Comparison of ENCODE assay signal across 19 cellular contexts in genomic region chrX:123340691-123341090, GRCh38.
DNase-seq lines count a peak whose midpoint lies in the region; ATAC-seq and TF ChIP-seq lines count a peak whose summit lies in the region.
"Had no signal": no experiment of that assay in that cellular context is flagged by ENCODE, and none has a peak within 500 bp of the region (broad histone marks: within the 10 kb centered on the region; RNA-seq: fewer than 3 reads in every experiment).

No MANE protein-coding gene starts in this region.

- WGBS in heart left ventricle, 4 donors = 25 to 28% (median 26%) methylated on average over 3 of the region's 3 CpGs

- H3K27me3 Mint-ChIP-seq in natural killer cell treated with Interleukin-12 subunit alpha and Interleukin-12 subunit beta and Interleukin-15 and Interleukin-18, amount 100 ng/mL, for 72 hours = peaks cover 0 to 3% of the 10 kb centered on the region in 2 donors
- H3K27me3 Mint-ChIP-seq: progenitor cell of endocrine pancreas had no signal

- no peak overlapping the region for H3K27ac Mint-ChIP-seq in natural killer cell treated with Interleukin-12 subunit alpha and Interleukin-12 subunit beta and Interleukin-15 and Interleukin-18, amount 100 ng/mL, for 72 hours
- H3K27ac Mint-ChIP-seq: progenitor cell of endocrine pancreas had no signal

- H3K9me3 Mint-ChIP-seq in natural killer cell treated with Interleukin-12 subunit alpha and Interleukin-12 subunit beta and Interleukin-15 and Interleukin-18, amount 100 ng/mL, for 72 hours = no peaks in the 10 kb centered on the region

- H3K4me1 Mint-ChIP-seq in natural killer cell treated with Interleukin-12 subunit alpha and Interleukin-12 subunit beta and Interleukin-15 and Interleukin-18, amount 100 ng/mL, for 72 hours (ENCODE audit: low read depth in 2 of 2) = no peaks in the 10 kb centered on the region

- H3K36me3 Mint-ChIP-seq in natural killer cell treated with Interleukin-12 subunit alpha and Interleukin-12 subunit beta and Interleukin-15 and Interleukin-18, amount 100 ng/mL, for 72 hours = no peaks in the 10 kb centered on the region

- H3K36me3 ChIP-seq in heart left ventricle = no peaks in the 10 kb centered on the region
- H3K36me3 ChIP-seq: BLaER1, esophagus squamous epithelium, stomach, vagina had no signal

- no peak for TF ChIP-seq POLR2A in heart left ventricle (IDR thresholded peaks at IDR 0.05)

- ATAC-seq in HG02759 (IDR thresholded peaks at IDR 0.05; ENCODE audit: unreplicated experiment) = peak; percentile 49
- ATAC-seq in left lobe of liver = peak; percentile 61
- ATAC-seq in heart left ventricle = no peak
- ATAC-seq in GM21526 (IDR thresholded peaks at IDR 0.05; ENCODE audit: low FRiP score, unreplicated experiment) = no peak
- ATAC-seq in natural killer cell treated with Interleukin-12 subunit alpha and Interleukin-12 subunit beta and Interleukin-15 and Interleukin-18, amount 100 ng/mL, for 72 hours = no peak

- TF ChIP-seq CTCF in heart left ventricle (IDR thresholded peaks at IDR 0.05) = no peak

- no peaks in the 10 kb centered on the region for H3K4me1 ChIP-seq in heart left ventricle
- H3K4me1 ChIP-seq: BLaER1, esophagus squamous epithelium, stomach, vagina had no signal

- intact Hi-C loops in heart left ventricle (cut with DNase I) = no loop called here

- no peak overlapping the region for H3K4me3 Mint-ChIP-seq in natural killer cell treated with Interleukin-12 subunit alpha and Interleukin-12 subunit beta and Interleukin-15 and Interleukin-18, amount 100 ng/mL, for 72 hours

- H3K27ac ChIP-seq in heart left ventricle = no peak overlapping the region
- H3K27ac ChIP-seq: BLaER1, esophagus squamous epithelium, PC-9, stomach, vagina had no signal

- H3K9me3 ChIP-seq in heart left ventricle = no peaks in the 10 kb centered on the region
- H3K9me3 ChIP-seq: BLaER1, esophagus squamous epithelium, stomach, vagina had no signal

- H3K4me3 ChIP-seq in heart left ventricle = no peak overlapping the region
- H3K4me3 ChIP-seq: BLaER1, esophagus squamous epithelium, PC-9, stomach, vagina had no signal

- H3K27me3 ChIP-seq in heart left ventricle = no peaks in the 10 kb centered on the region
- H3K27me3 ChIP-seq: esophagus squamous epithelium, stomach, vagina had no signal

- DNase-seq in DMS53 (lab: John Stamatoyannopoulos, UW) (peak; percentile 55), NCI-H748 treated with DMSO at 0.1 percent for 48 hours (lab: John Stamatoyannopoulos, UW) (peak; percentile 45), left lobe of liver (ENCODE audit: low spot score) (no peak), heart left ventricle (no peak), NCI-H2081 treated with DMSO at 0.1 percent for 48 hours (lab: John Stamatoyannopoulos, UW) (no peak)
- DNase-seq in natural killer cell treated with Interleukin-12 subunit alpha and Interleukin-12 subunit beta and Interleukin-15 and Interleukin-18, amount 100 ng/mL, for 72 hours (ENCODE audit: low spot score) = no peak
- DNase-seq: activated naive CD4-positive, alpha-beta T cell; dermis blood vessel endothelial cell; DMS79 treated with DMSO at 0.1 percent for 48 hours; esophagus squamous epithelium; NCI-H1417 treated with DMSO at 0.1 percent for 48 hours; NCI-H510A; PC-9; stomach had no signal

Comparison
In these comparisons a context has a peak if more than half of its experiments do, and no peak if none do; other contexts are left out.
1. DNase-seq: peak in DMS53 (single experiment) and NCI-H748 treated with DMSO at 0.1 percent for 48 hours (single experiment); none in left lobe of liver (single experiment), heart left ventricle (0 of 5), NCI-H2081 treated with DMSO at 0.1 percent for 48 hours (single experiment) and natural killer cell treated with Interleukin-12 subunit alpha and Interleukin-12 subunit beta and Interleukin-15 and Interleukin-18, amount 100 ng/mL, for 72 hours (single experiment).
2. ATAC-seq: peak in HG02759 (single experiment) and left lobe of liver (single experiment); none in heart left ventricle (0 of 4), GM21526 (single experiment) and natural killer cell treated with Interleukin-12 subunit alpha and Interleukin-12 subunit beta and Interleukin-15 and Interleukin-18, amount 100 ng/mL, for 72 hours (0 of 2).